In the genomic region with DNA sequence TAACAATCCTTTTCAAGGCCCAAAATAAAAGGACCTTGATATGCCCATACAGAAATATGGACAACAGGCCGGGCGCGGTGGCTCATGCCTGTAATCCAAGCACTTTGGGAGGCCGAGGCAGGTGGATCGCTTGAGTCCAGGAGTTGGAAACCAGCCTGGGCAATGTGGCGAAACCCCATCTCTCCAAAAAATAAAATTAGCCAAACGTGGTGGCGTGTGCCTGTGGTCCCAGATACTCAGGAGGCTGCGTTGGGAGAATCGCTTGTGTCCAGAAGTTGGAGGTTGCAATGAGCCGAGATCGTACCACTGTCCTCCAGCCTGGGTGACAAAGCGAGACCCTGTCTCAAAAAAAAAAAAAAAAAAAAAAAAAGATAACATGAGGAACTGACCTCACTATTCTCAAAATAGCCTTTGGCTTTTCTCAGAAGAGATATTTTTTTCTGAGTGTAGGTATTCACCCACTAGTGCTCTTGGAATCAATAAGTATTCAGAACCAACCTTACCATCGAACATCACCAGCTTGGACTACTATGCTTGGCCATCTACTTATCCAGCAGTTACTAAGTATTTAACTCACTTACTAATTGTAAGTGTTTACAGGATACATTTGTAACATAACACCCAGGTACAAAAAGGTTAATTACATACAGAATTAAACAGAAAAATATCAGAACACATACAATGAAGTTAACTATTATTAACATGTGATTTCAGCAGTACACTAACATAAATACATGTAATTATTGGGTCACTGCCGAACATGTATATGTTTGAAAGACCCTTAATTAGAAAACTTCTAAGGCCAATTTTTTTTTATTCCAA, we compare ENCODE assay signal across 10 cellular contexts.
A peak's percentile ranks its signal among the peaks of the same experiment; 100 is the strongest.
DNase-seq lines count a peak whose midpoint lies in the region; ATAC-seq and TF ChIP-seq lines count a peak whose summit lies in the region.
"Had no signal": no experiment of that assay in that cellular context is flagged by ENCODE, and none has a peak within 500 bp of the region (broad histone marks: within the 10 kb centered on the region; RNA-seq: fewer than 3 reads in every experiment).

No MANE protein-coding gene starts in this region.

- CTCF ChIA-PET in activated naive CD4-positive, alpha-beta T cell treated with anti-CD3 and anti-CD28 coated beads, Interleukin-2, amount 10 ng/mL, durations not matched to agents 7 days and 5 days (lab: Charles Lee), result no interaction called here

- TF ChIP-seq CTCF in NB4 (IDR thresholded peaks at IDR 0.05; ENCODE audit: low read depth, low read length), result no peak

- peak overlapping the region; percentile 76 for H3K4me3 Mint-ChIP-seq in activated naive CD4-positive, alpha-beta T cell treated with anti-CD3 and anti-CD28 coated beads, Interleukin-2, amount 10 ng/mL, durations not matched to agents 7 days and 5 days
- peak overlapping the region; percentile 96 for H3K4me3 Mint-ChIP-seq in activated naive CD8-positive, alpha-beta T cell treated with anti-CD3 and anti-CD28 coated beads, Interleukin-2, amount 10 ng/mL, durations not matched to agents 7 days and 5 days
- H3K4me3 Mint-ChIP-seq in stimulated activated memory B cell treated with anti-CD40 and anti-IgM and Interleukin-4, amounts not matched to agents 10 μg/mL and 1 μg/mL and 100 μg/mL, for 72 hours, result no peak overlapping the region

- ATAC-seq in activated naive CD8-positive, alpha-beta T cell treated with anti-CD3 and anti-CD28 coated beads, Interleukin-2, amount 10 ng/mL, durations not matched to agents 7 days and 5 days (ENCODE audit: low read depth), result no peak
- no peak for ATAC-seq in stimulated activated memory B cell treated with anti-CD40 and anti-IgM and Interleukin-4, amounts not matched to agents 10 μg/mL and 1 μg/mL and 100 μg/mL, for 72 hours
- no peak for ATAC-seq in HG03520 (IDR thresholded peaks at IDR 0.05; ENCODE audit: unreplicated experiment)
- ATAC-seq: left lung had no signal

- no peak for DNase-seq in activated naive CD4-positive, alpha-beta T cell treated with anti-CD3 and anti-CD28 coated beads, Interleukin-2, amount 10 ng/mL, durations not matched to agents 7 days and 5 days
- DNase-seq in activated naive CD4-positive, alpha-beta T cell (lab: John Stamatoyannopoulos, UW), result no peak
- peak; percentile 42 for DNase-seq in NB4 (ENCODE audit: low read depth)
- peak; percentile 44 for DNase-seq in activated naive CD8-positive, alpha-beta T cell treated with anti-CD3 and anti-CD28 coated beads, Interleukin-2, amount 10 ng/mL, durations not matched to agents 7 days and 5 days
- no peak for DNase-seq in RPMI8226
- DNase-seq in DMS 273 treated with DMSO at 0.1 percent for 48 hours (lab: John Stamatoyannopoulos, UW), result no peak
- DNase-seq: left lung, NCI-H526 treated with DMSO at 0.1 percent for 48 hours had no signal

- H3K9me3 Mint-ChIP-seq in activated naive CD4-positive, alpha-beta T cell treated with anti-CD3 and anti-CD28 coated beads, Interleukin-2, amount 10 ng/mL, durations not matched to agents 7 days and 5 days, result no peaks in the 10 kb centered on the region
- no peaks in the 10 kb centered on the region for H3K9me3 Mint-ChIP-seq in activated naive CD8-positive, alpha-beta T cell treated with anti-CD3 and anti-CD28 coated beads, Interleukin-2, amount 10 ng/mL, durations not matched to agents 7 days and 5 days
- peaks cover 3% of the 10 kb centered on the region for H3K9me3 Mint-ChIP-seq in stimulated activated memory B cell treated with anti-CD40 and anti-IgM and Interleukin-4, amounts not matched to agents 10 μg/mL and 1 μg/mL and 100 μg/mL, for 72 hours

- H3K4me3 ChIP-seq in NB4 (ENCODE audit: low read depth, low read length), result peak overlapping the region; percentile 51
- H3K4me3 ChIP-seq: left lung had no signal

- peaks cover 10% of the 10 kb centered on the region for H3K36me3 Mint-ChIP-seq in activated naive CD4-positive, alpha-beta T cell treated with anti-CD3 and anti-CD28 coated beads, Interleukin-2, amount 10 ng/mL, durations not matched to agents 7 days and 5 days
- H3K36me3 Mint-ChIP-seq in activated naive CD8-positive, alpha-beta T cell treated with anti-CD3 and anti-CD28 coated beads, Interleukin-2, amount 10 ng/mL, durations not matched to agents 7 days and 5 days, result no peaks in the 10 kb centered on the region
- no peaks in the 10 kb centered on the region for H3K36me3 Mint-ChIP-seq in stimulated activated memory B cell treated with anti-CD40 and anti-IgM and Interleukin-4, amounts not matched to agents 10 μg/mL and 1 μg/mL and 100 μg/mL, for 72 hours

- H3K27me3 Mint-ChIP-seq in activated naive CD4-positive, alpha-beta T cell treated with anti-CD3 and anti-CD28 coated beads, Interleukin-2, amount 10 ng/mL, durations not matched to agents 7 days and 5 days, result peaks cover 5% of the 10 kb centered on the region
- H3K27me3 Mint-ChIP-seq in activated naive CD8-positive, alpha-beta T cell treated with anti-CD3 and anti-CD28 coated beads, Interleukin-2, amount 10 ng/mL, durations not matched to agents 7 days and 5 days, result no peaks in the 10 kb centered on the region
- H3K27me3 Mint-ChIP-seq in stimulated activated memory B cell treated with anti-CD40 and anti-IgM and Interleukin-4, amounts not matched to agents 10 μg/mL and 1 μg/mL and 100 μg/mL, for 72 hours, result no peaks in the 10 kb centered on the region

- H3K27ac Mint-ChIP-seq in activated naive CD4-positive, alpha-beta T cell treated with anti-CD3 and anti-CD28 coated beads, Interleukin-2, amount 10 ng/mL, durations not matched to agents 7 days and 5 days, result peak overlapping the region; percentile 99
- H3K27ac Mint-ChIP-seq in activated naive CD8-positive, alpha-beta T cell treated with anti-CD3 and anti-CD28 coated beads, Interleukin-2, amount 10 ng/mL, durations not matched to agents 7 days and 5 days, result peak overlapping the region; percentile 100
- peak overlapping the region; percentile 92 for H3K27ac Mint-ChIP-seq in stimulated activated memory B cell treated with anti-CD40 and anti-IgM and Interleukin-4, amounts not matched to agents 10 μg/mL and 1 μg/mL and 100 μg/mL, for 72 hours

- no peak for TF ChIP-seq POLR2A in NB4 (IDR thresholded peaks at IDR 0.05; ENCODE audit: extremely low read depth, insufficient read length)

- peaks cover 65% of the 10 kb centered on the region for H3K4me1 Mint-ChIP-seq in activated naive CD4-positive, alpha-beta T cell treated with anti-CD3 and anti-CD28 coated beads, Interleukin-2, amount 10 ng/mL, durations not matched to agents 7 days and 5 days
- H3K4me1 Mint-ChIP-seq in activated naive CD8-positive, alpha-beta T cell treated with anti-CD3 and anti-CD28 coated beads, Interleukin-2, amount 10 ng/mL, durations not matched to agents 7 days and 5 days, result peaks cover 51% of the 10 kb centered on the region
- H3K4me1 Mint-ChIP-seq in stimulated activated memory B cell treated with anti-CD40 and anti-IgM and Interleukin-4, amounts not matched to agents 10 μg/mL and 1 μg/mL and 100 μg/mL, for 72 hours, result peaks cover 47% of the 10 kb centered on the region

- POLR2A ChIA-PET in activated naive CD8-positive, alpha-beta T cell treated with anti-CD3 and anti-CD28 coated beads, Interleukin-2, amount 10 ng/mL, durations not matched to agents 7 days and 5 days (lab: Charles Lee), result interaction anchor here (0.6 to 11.1 kb wide), 20 partner anchors 10 to 1791 kb away, joined by 3 to 925 read pairs (median 14); a partner anchor contains a TSS

Comparison
In these comparisons a context has a peak if more than half of its experiments do, and no peak if none do; other contexts are left out.
1. DNase-seq: peak in NB4 (single experiment) and activated naive CD8-positive, alpha-beta T cell treated with anti-CD3 and anti-CD28 coated beads, Interleukin-2, amount 10 ng/mL, durations not matched to agents 7 days and 5 days (single experiment); none in activated naive CD4-positive, alpha-beta T cell treated with anti-CD3 and anti-CD28 coated beads, Interleukin-2, amount 10 ng/mL, durations not matched to agents 7 days and 5 days (single experiment), activated naive CD4-positive, alpha-beta T cell (0 of 4), RPMI8226 (single experiment) and DMS 273 treated with DMSO at 0.1 percent for 48 hours (single experiment).
2. Peak in every context shown above with its lines, with median percentiles within 50 percentile points of each other: H3K27ac Mint-ChIP-seq.